In the genomic region with DNA sequence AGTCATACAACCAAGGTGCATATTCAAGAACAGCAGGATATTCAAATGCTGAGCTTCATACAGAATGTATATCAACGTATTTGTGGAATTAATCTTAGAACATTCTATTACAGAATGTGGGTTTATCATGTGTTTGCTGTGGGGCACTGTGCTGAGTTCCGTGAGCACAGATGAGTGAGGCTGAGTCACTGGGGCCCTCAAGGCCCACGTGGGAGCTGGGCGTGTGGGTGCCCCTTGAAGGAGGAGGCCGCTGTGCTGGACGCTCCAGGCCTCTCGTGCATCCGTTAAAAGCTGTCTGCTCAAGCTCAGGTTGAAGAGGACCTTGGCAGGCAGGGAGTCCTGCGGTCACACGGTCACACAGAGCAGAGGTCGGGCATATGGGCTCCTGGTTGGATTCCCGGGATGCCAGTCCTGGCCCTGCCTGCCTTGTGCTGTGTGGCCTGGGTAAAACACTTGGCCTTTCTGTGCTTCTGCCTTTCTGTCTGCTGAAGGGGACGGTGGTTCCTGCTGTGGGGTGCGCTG, we compare ENCODE assay signal across 27 cellular contexts.
"Had no signal": no experiment of that assay in that cellular context is flagged by ENCODE, and none has a peak within 500 bp of the region (broad histone marks: within the 10 kb centered on the region; RNA-seq: fewer than 3 reads in every experiment).

No MANE protein-coding gene starts in this region.

- H3K9me3 ChIP-seq: colonic mucosa, gastrocnemius medialis, lower lobe of right lung, testis, transverse colon had no signal

- H3K27ac ChIP-seq: colonic mucosa, epithelial cell of prostate, gastrocnemius medialis, hepatocyte, lower lobe of right lung, skin epidermis, testis, transverse colon had no signal

- ATAC-seq: activated CD8-positive, alpha-beta T cell treated with anti-CD3 and anti-CD28 coated beads for 36 hours; activated naive CD4-positive, alpha-beta T cell treated with anti-CD3 and anti-CD28 coated beads, Interleukin-2, amount 50 U/mL, for 72 hours; activated T-cell treated with anti-CD3 and anti-CD28 coated beads, Interleukin-2, amount 50 U/mL, for 4 hours; gastrocnemius medialis; left cardiac atrium; lower lobe of right lung; sciatic nerve; stimulated activated naive CD8-positive, alpha-beta T cell treated with anti-CD3 and anti-CD28 coated beads, Interleukin-15, Interleukin-2, amounts not matched to agents 100 U/mL and 50 U/mL, for 24 hours; WTC11 had no signal

- H3K4me2 ChIP-seq: hepatocyte had no signal

- H3K4me3 ChIP-seq: colonic mucosa, gastrocnemius medialis, hepatocyte, lower lobe of right lung, skin epidermis, testis, transverse colon had no signal

- DNase-seq: activated CD4-positive, alpha-beta T cell treated with anti-CD3 and anti-CD28 coated beads for 1 hour; activated CD4-positive, alpha-beta T cell treated with anti-CD3 and anti-CD28 coated beads, Interleukin-2, amount 50 U/mL, for 1 hour; activated CD8-positive, alpha-beta T cell treated with anti-CD3 and anti-CD28 coated beads for 36 hours; activated naive CD4-positive, alpha-beta T cell; activated T-cell treated with anti-CD3 and anti-CD28 coated beads, Interleukin-2, amount 50 U/mL, for 4 hours; anterior cingulate cortex; colonic mucosa; effector CD8-positive, alpha-beta T cell; gastrocnemius medialis; glutamatergic neuron; islet precursor cell; left cardiac atrium; lower lobe of right lung; mesenchymal stem cell; natural killer cell; stimulated activated CD4-positive, alpha-beta T cell treated with anti-CD3 and anti-CD28 coated beads, Interleukin-12 subunit alpha, Interleukin-12 subunit beta, amount 100 ng/mL, for 4 hours; stimulated activated CD4-positive, alpha-beta T cell treated with anti-CD3 and anti-CD28 coated beads, Interleukin-4, amount 100 ng/mL, for 1 hour; stimulated activated naive CD8-positive, alpha-beta T cell treated with anti-CD3 and anti-CD28 coated beads, Interleukin-15, Interleukin-2, amounts not matched to agents 100 U/mL and 50 U/mL, for 24 hours; T-helper 2 cell; testis; transverse colon had no signal

- H3K4me1 ChIP-seq: colonic mucosa, gastrocnemius medialis, lower lobe of right lung, testis, transverse colon had no signal

- H2AFZ ChIP-seq: hepatocyte had no signal

- H3K27me3 ChIP-seq: colonic mucosa, gastrocnemius medialis, hepatocyte, testis, transverse colon had no signal

- H3K36me3 ChIP-seq: colonic mucosa, gastrocnemius medialis, lower lobe of right lung, transverse colon had no signal
